In the genomic region with DNA sequence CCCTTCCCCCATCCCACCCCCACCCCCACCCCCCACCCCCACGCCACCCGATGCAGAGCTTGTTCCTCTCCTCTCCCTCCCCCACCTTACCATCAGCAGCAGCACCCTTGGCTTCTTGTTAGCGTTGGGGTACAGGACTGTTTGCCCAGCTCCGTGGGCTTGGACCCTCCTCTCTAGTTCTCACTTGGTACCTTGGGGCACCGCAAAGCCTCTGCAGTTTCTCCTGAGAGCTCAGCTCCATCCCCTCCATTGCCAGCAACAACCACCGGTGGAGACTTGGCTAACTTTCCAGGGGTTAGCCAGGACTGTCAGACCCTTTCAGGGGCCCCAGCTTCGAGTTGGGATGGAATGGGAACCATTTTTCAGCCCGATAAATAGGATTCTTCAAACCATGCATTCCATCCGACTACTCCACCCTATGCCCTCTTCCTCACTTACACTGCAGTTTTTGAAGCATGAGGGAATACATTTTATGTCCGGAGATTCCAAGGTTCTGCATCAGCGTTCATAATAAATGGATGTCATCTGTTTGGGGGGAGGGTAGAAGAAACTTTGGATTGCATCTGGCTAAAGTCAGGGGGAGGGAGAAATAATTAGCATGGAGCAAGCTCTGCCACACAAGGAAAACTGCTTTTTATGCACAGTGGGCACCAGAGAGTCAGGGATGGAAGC, we compare ENCODE assay signal across 9 cellular contexts. TPM values are rescaled to one million over a fixed set of nuclear protein-coding genes. Genes with fewer than 3 reads are reported as not detected.
A peak's percentile ranks its signal among the peaks of the same experiment; 100 is the strongest.
DNase-seq lines count a peak whose midpoint lies in the region; ATAC-seq, FAIRE-seq and TF ChIP-seq lines count a peak whose summit lies in the region.
"Had no signal": no experiment of that assay in that cellular context is flagged by ENCODE, and none has a peak within 500 bp of the region (broad histone marks: within the 10 kb centered on the region; RNA-seq: fewer than 3 reads in every experiment).

No MANE protein-coding gene starts in this region.

- POLR2A ChIA-PET in AG04449 (lab: Yijun Ruan, JAX), result interaction anchor here (0.9 to 1.7 kb wide), 5 partner anchors 28 to 229 kb away, joined by 3 to 6 read pairs (median 5); no protein-coding TSS in a partner anchor
- POLR2A ChIA-PET in activated CD8-positive, alpha-beta T cell treated with anti-CD3 and anti-CD28 coated beads, Interleukin-2, amount 10 ng/mL, durations not matched to agents 7 days and 5 days (lab: Charles Lee), result no interaction called here

- H3K4me2 ChIP-seq in GM23248 (ENCODE audit: unreplicated experiment), result peak overlapping the region; percentile 97

- DNase-seq in AG04449 (ENCODE audit: low read depth, low spot score) (peak; percentile 64), GM23248 (peak; percentile 86), iPS-NIHi11 (ENCODE audit: low spot score) (peak; percentile 11), GM12891 (ENCODE audit: insufficient read length, low spot score) (no peak)
- DNase-seq in activated CD8-positive, alpha-beta T cell treated with anti-CD3 and anti-CD28 coated beads, Interleukin-2, amount 10 ng/mL, durations not matched to agents 7 days and 5 days, result no peak
- no peak for DNase-seq in stimulated activated CD4-positive, alpha-beta T cell treated with anti-CD3 and anti-CD28 coated beads, Interleukin-2, amount 100 ng/mL, for 24 hours
- DNase-seq: effector CD8-positive, alpha-beta T cell had no signal

- peaks cover 24% of the 10 kb centered on the region; the same call in 1 of the 2 replicates for H4K20me1 ChIP-seq in GM23248 (ENCODE audit: insufficient read depth)

- 2 to 4% methylated on average over 9 to 11 of the region's 11 CpGs for WGBS in GM23248 (ENCODE audit: low coverage in 1 of 2, low lambda C conversion rate in 2 of 2, missing lambda C conversion rate in 2 of 2), 2 experiments

- peaks cover 83% of the 10 kb centered on the region for H3K79me2 ChIP-seq in GM23248 (ENCODE audit: insufficient read depth)

- peak overlapping the region; percentile 82 for H3K9ac ChIP-seq in GM23248

- H3K4me1 Mint-ChIP-seq in activated CD8-positive, alpha-beta T cell treated with anti-CD3 and anti-CD28 coated beads, Interleukin-2, amount 10 ng/mL, durations not matched to agents 7 days and 5 days (ENCODE audit: low read depth), result peaks cover 22% of the 10 kb centered on the region

- H3K27ac ChIP-seq in GM23248, result peak overlapping the region; percentile 62

- CTCF ChIA-PET in AG04449 (lab: Yijun Ruan, JAX), result interaction anchor here (0.8 to 1.8 kb wide), 10 partner anchors 9 to 102 kb away, joined by 3 to 8 read pairs (median 3); no protein-coding TSS in a partner anchor
- CTCF ChIA-PET in activated CD8-positive, alpha-beta T cell treated with anti-CD3 and anti-CD28 coated beads, Interleukin-2, amount 10 ng/mL, durations not matched to agents 7 days and 5 days (lab: Charles Lee), result interaction anchor here (1.1 to 1.2 kb wide), 2 partner anchors 14 to 17 kb away, joined by 3 read pairs; no protein-coding TSS in a partner anchor

- TF ChIP-seq CTCF in AG04449 (IDR thresholded peaks at IDR 0.05; ENCODE audit: insufficient read depth, low read length, missing control alignments), result no peak

- H3K9me2 ChIP-seq in GM23248 (ENCODE audit: insufficient read depth), result no peaks in the 10 kb centered on the region

- H3K27me3 Mint-ChIP-seq in activated CD8-positive, alpha-beta T cell treated with anti-CD3 and anti-CD28 coated beads, Interleukin-2, amount 10 ng/mL, durations not matched to agents 7 days and 5 days (ENCODE audit: low read depth), result peaks cover 53% of the 10 kb centered on the region

- peak overlapping the region; percentile 67 for H2AFZ ChIP-seq in GM23248

- H3K4me1 ChIP-seq in GM23248 (ENCODE audit: insufficient read depth), result peaks cover 13% of the 10 kb centered on the region

- no peaks in the 10 kb centered on the region for H3K27me3 ChIP-seq in GM23248 (replicated peaks; ENCODE audit: insufficient read depth)

- no peaks in the 10 kb centered on the region for H3K36me3 Mint-ChIP-seq in activated CD8-positive, alpha-beta T cell treated with anti-CD3 and anti-CD28 coated beads, Interleukin-2, amount 10 ng/mL, durations not matched to agents 7 days and 5 days (ENCODE audit: low read depth)

- no peak for FAIRE-seq in GM12891 (lab: Jason Lieb, UNC)

- H3K9me3 Mint-ChIP-seq in activated CD8-positive, alpha-beta T cell treated with anti-CD3 and anti-CD28 coated beads, Interleukin-2, amount 10 ng/mL, durations not matched to agents 7 days and 5 days (ENCODE audit: insufficient read depth), result no peaks in the 10 kb centered on the region

- in situ Hi-C loops in GM23248 (cut with MboI), result no loop called here

- H3F3A ChIP-seq in GM23248 (ENCODE audit: insufficient read depth), result peaks cover 19% of the 10 kb centered on the region

- ATAC-seq in activated CD8-positive, alpha-beta T cell treated with anti-CD3 and anti-CD28 coated beads, Interleukin-2, amount 10 ng/mL, durations not matched to agents 7 days and 5 days, result no peak
- ATAC-seq in HG03045 (IDR thresholded peaks at IDR 0.05; ENCODE audit: unreplicated experiment) (no peak), HG02610 (IDR thresholded peaks at IDR 0.05; ENCODE audit: unreplicated experiment) (no peak)

- TF ChIP-seq POLR2A in GM12891 (IDR thresholded peaks at IDR 0.05; ENCODE audit: low read depth, low read length), result no peak

- peak overlapping the region; percentile 72 for H3K4me3 Mint-ChIP-seq in activated CD8-positive, alpha-beta T cell treated with anti-CD3 and anti-CD28 coated beads, Interleukin-2, amount 10 ng/mL, durations not matched to agents 7 days and 5 days

- H3K9me3 ChIP-seq in GM23248 (ENCODE audit: low read depth), result no peaks in the 10 kb centered on the region

- H3K4me3 ChIP-seq in AG04449 (ENCODE audit: low read depth, low read length), result peak overlapping the region; percentile 90
- peak overlapping the region; percentile 97 for H3K4me3 ChIP-seq in GM23248

- H3K36me3 ChIP-seq in GM23248 (ENCODE audit: low read depth), result no peaks in the 10 kb centered on the region

- no peak overlapping the region for H3K27ac Mint-ChIP-seq in activated CD8-positive, alpha-beta T cell treated with anti-CD3 and anti-CD28 coated beads, Interleukin-2, amount 10 ng/mL, durations not matched to agents 7 days and 5 days

TF ChIP-seq in GM12891, 5 proteins besides CTCF, POLR2A, EP300 and RAD21:
- no peak for TF ChIP-seq POU2F2 (IDR thresholded peaks at IDR 0.05; ENCODE audit: low read depth, low read length)
- TF ChIP-seq TAF1 (IDR thresholded peaks at IDR 0.05; ENCODE audit: low read depth, low read length), result no peak
- TF ChIP-seq POLR2AphosphoS5 (IDR thresholded peaks at IDR 0.05; ENCODE audit: low read depth, low read length), result no peak
- no peak for TF ChIP-seq SPI1 (IDR thresholded peaks at IDR 0.05; ENCODE audit: low read depth, low read length)
- TF ChIP-seq PAX5 (IDR thresholded peaks at IDR 0.05; ENCODE audit: insufficient read depth, low read length, severe bottlenecking), result no peak
TF ChIP-seq in GM12891: peak in this region for 0.

RNA-seq across cellular contexts. Expression of gene SCN8A, which starts 1.1 kb away (rescaled TPM):
- 12.9 and 13.8 TPM in 2 replicates for total RNA-seq in GM23248 (2014; rRNA removed; shearing (Covaris generic))
- polyA plus RNA-seq in GM23248 (2016; fragmentation: Nextera tagmentation; extraction: Ambion mirVana), result 4.4 and 6.7 TPM in 2 replicates
- total RNA-seq in activated CD8-positive, alpha-beta T cell treated with anti-CD3 and anti-CD28 coated beads, Interleukin-2, amount 10 ng/mL, durations not matched to agents 7 days and 5 days, result 1 to 10 TPM; 1.4 to 1.6 TPM
- polyA plus RNA-seq in GM12891 (2012; ENCODE audit: low read depth, missing spikeins), result 0.10 TPM

Comparison
In these comparisons a context has a peak if more than half of its experiments do, and no peak if none do; other contexts are left out.
1. DNase-seq: peak in AG04449 (single experiment), GM23248 (single experiment) and iPS-NIHi11 (single experiment); none in activated CD8-positive, alpha-beta T cell treated with anti-CD3 and anti-CD28 coated beads, Interleukin-2, amount 10 ng/mL, durations not matched to agents 7 days and 5 days (single experiment), stimulated activated CD4-positive, alpha-beta T cell treated with anti-CD3 and anti-CD28 coated beads, Interleukin-2, amount 100 ng/mL, for 24 hours (0 of 2) and GM12891 (single experiment).